Comparison of ENCODE assay signal across 36 cellular contexts in genomic region chr21:19950347-19950746, GRCh38.
"Had no signal": no experiment of that assay in that cellular context is flagged by ENCODE, and none has a peak within 500 bp of the region (broad histone marks: within the 10 kb centered on the region; RNA-seq: fewer than 3 reads in every experiment).

No MANE protein-coding gene starts in this region.

- H3K4me3 Mint-ChIP-seq: activated B cell treated with CpG ODN at 0.5 μM for 24 hours; activated CD4-positive, alpha-beta memory T cell treated with anti-CD3 and anti-CD28 coated beads, Interleukin-2, amount 10 ng/mL, durations not matched to agents 7 days and 5 days; activated CD4-positive, alpha-beta T cell treated with anti-CD3 and anti-CD28 coated beads for 36 hours; activated CD4-positive, alpha-beta T cell treated with anti-CD3 and anti-CD28 coated beads, Interleukin-2, amount 10 ng/mL, durations not matched to agents 7 days and 5 days; activated CD8-positive, alpha-beta memory T cell treated with anti-CD3 and anti-CD28 coated beads, Interleukin-2, amount 10 ng/mL, durations not matched to agents 7 days and 5 days; activated CD8-positive, alpha-beta T cell treated with anti-CD3 and anti-CD28 coated beads, Interleukin-2, amount 10 ng/mL, durations not matched to agents 7 days and 5 days; activated naive CD4-positive, alpha-beta T cell treated with anti-CD3 and anti-CD28 coated beads, Interleukin-2, amount 10 ng/mL, durations not matched to agents 7 days and 5 days; activated naive CD4-positive, alpha-beta T cell treated with anti-CD3 and anti-CD28 coated beads, Interleukin-2, amount 50 U/mL, for 24 hours; activated naive CD8-positive, alpha-beta T cell; activated naive CD8-positive, alpha-beta T cell treated with anti-CD3 and anti-CD28 coated beads, Interleukin-2, amount 10 ng/mL, durations not matched to agents 7 days and 5 days; activated naive CD8-positive, alpha-beta T cell treated with anti-CD3 and anti-CD28 coated beads, Interleukin-2, amount 50 U/mL, for 24 hours; activated T-cell treated with anti-CD3 and anti-CD28 coated beads, Interleukin-2, amount 50 U/mL, for 24 hours; brain; central memory CD8-positive, alpha-beta T cell; T-helper 1 cell treated with Interleukin-12 subunit alpha and Interleukin-12 subunit beta and Interleukin-4 antibody, amounts not matched to agents 30 μg/mL and 1 μg/mL, for 36 hours; T-helper 2 cell treated with Interferon-gamma antibody and Interleukin-4, amounts not matched to agents 5 μg/mL and 100 μg/mL, for 36 hours had no signal

- ATAC-seq: activated CD4-positive, alpha-beta T cell treated with anti-CD3 and anti-CD28 coated beads for 36 hours; activated CD8-positive, alpha-beta memory T cell treated with anti-CD3 and anti-CD28 coated beads, Interleukin-2, amount 10 ng/mL, durations not matched to agents 7 days and 5 days; activated CD8-positive, alpha-beta T cell treated with anti-CD3 and anti-CD28 coated beads, Interleukin-2, amount 10 ng/mL, durations not matched to agents 7 days and 5 days; activated naive CD8-positive, alpha-beta T cell treated with anti-CD3 and anti-CD28 coated beads, Interleukin-2, amount 50 U/mL, for 24 hours had no signal

- H3K27ac ChIP-seq: ascending aorta, cardiac muscle cell, VCaP had no signal

- H3K27ac Mint-ChIP-seq: activated B cell treated with CpG ODN at 0.5 μM for 24 hours; activated CD4-positive, alpha-beta memory T cell treated with anti-CD3 and anti-CD28 coated beads, Interleukin-2, amount 10 ng/mL, durations not matched to agents 7 days and 5 days; activated CD4-positive, alpha-beta T cell treated with anti-CD3 and anti-CD28 coated beads for 36 hours; activated CD4-positive, alpha-beta T cell treated with anti-CD3 and anti-CD28 coated beads, Interleukin-2, amount 10 ng/mL, durations not matched to agents 7 days and 5 days; activated CD8-positive, alpha-beta memory T cell treated with anti-CD3 and anti-CD28 coated beads, Interleukin-2, amount 10 ng/mL, durations not matched to agents 7 days and 5 days; activated CD8-positive, alpha-beta T cell treated with anti-CD3 and anti-CD28 coated beads, Interleukin-2, amount 10 ng/mL, durations not matched to agents 7 days and 5 days; activated naive CD4-positive, alpha-beta T cell treated with anti-CD3 and anti-CD28 coated beads, Interleukin-2, amount 10 ng/mL, durations not matched to agents 7 days and 5 days; activated naive CD4-positive, alpha-beta T cell treated with anti-CD3 and anti-CD28 coated beads, Interleukin-2, amount 50 U/mL, for 24 hours; activated naive CD8-positive, alpha-beta T cell; activated naive CD8-positive, alpha-beta T cell treated with anti-CD3 and anti-CD28 coated beads, Interleukin-2, amount 10 ng/mL, durations not matched to agents 7 days and 5 days; activated naive CD8-positive, alpha-beta T cell treated with anti-CD3 and anti-CD28 coated beads, Interleukin-2, amount 50 U/mL, for 24 hours; activated T-cell treated with anti-CD3 and anti-CD28 coated beads, Interleukin-2, amount 50 U/mL, for 24 hours; activated T-helper 2 cell treated with anti-CD3 and anti-CD28 coated beads, Interferon-gamma antibody, Interleukin-2, Interleukin-4, amounts not matched to agents 10 μg/mL and 5 μg/mL and 100 μg/mL, durations not matched to agents 14 hours and 24 hours and 36 hours; brain; T-helper 1 cell treated with Interleukin-12 subunit alpha and Interleukin-12 subunit beta and Interleukin-4 antibody, amounts not matched to agents 30 μg/mL and 1 μg/mL, for 36 hours; T-helper 2 cell treated with Interferon-gamma antibody and Interleukin-4, amounts not matched to agents 5 μg/mL and 100 μg/mL, for 36 hours had no signal

- H3K36me3 Mint-ChIP-seq: activated CD8-positive, alpha-beta memory T cell treated with anti-CD3 and anti-CD28 coated beads, Interleukin-2, amount 10 ng/mL, durations not matched to agents 7 days and 5 days; activated naive CD4-positive, alpha-beta T cell treated with anti-CD3 and anti-CD28 coated beads, Interleukin-2, amount 10 ng/mL, durations not matched to agents 7 days and 5 days; activated naive CD4-positive, alpha-beta T cell treated with anti-CD3 and anti-CD28 coated beads, Interleukin-2, amount 50 U/mL, for 24 hours; activated naive CD8-positive, alpha-beta T cell; activated naive CD8-positive, alpha-beta T cell treated with anti-CD3 and anti-CD28 coated beads, Interleukin-2, amount 10 ng/mL, durations not matched to agents 7 days and 5 days; brain had no signal

- H3K9me3 ChIP-seq: ascending aorta had no signal

- H3K27me3 Mint-ChIP-seq: activated B cell treated with CpG ODN at 0.5 μM for 24 hours; activated CD4-positive, alpha-beta memory T cell treated with anti-CD3 and anti-CD28 coated beads, Interleukin-2, amount 10 ng/mL, durations not matched to agents 7 days and 5 days; activated CD4-positive, alpha-beta T cell treated with anti-CD3 and anti-CD28 coated beads for 36 hours; activated CD4-positive, alpha-beta T cell treated with anti-CD3 and anti-CD28 coated beads, Interleukin-2, amount 10 ng/mL, durations not matched to agents 7 days and 5 days; activated CD8-positive, alpha-beta memory T cell treated with anti-CD3 and anti-CD28 coated beads, Interleukin-2, amount 10 ng/mL, durations not matched to agents 7 days and 5 days; activated naive CD4-positive, alpha-beta T cell treated with anti-CD3 and anti-CD28 coated beads, Interleukin-2, amount 10 ng/mL, durations not matched to agents 7 days and 5 days; activated naive CD4-positive, alpha-beta T cell treated with anti-CD3 and anti-CD28 coated beads, Interleukin-2, amount 50 U/mL, for 24 hours; activated naive CD8-positive, alpha-beta T cell; activated naive CD8-positive, alpha-beta T cell treated with anti-CD3 and anti-CD28 coated beads, Interleukin-2, amount 10 ng/mL, durations not matched to agents 7 days and 5 days; activated naive CD8-positive, alpha-beta T cell treated with anti-CD3 and anti-CD28 coated beads, Interleukin-2, amount 50 U/mL, for 24 hours; activated T-cell treated with anti-CD3 and anti-CD28 coated beads, Interleukin-2, amount 50 U/mL, for 24 hours; brain; central memory CD8-positive, alpha-beta T cell had no signal

- H3K27me3 ChIP-seq: ascending aorta, cardiac muscle cell had no signal

- FAIRE-seq: bronchial epithelial cell had no signal

- H3K4me1 ChIP-seq: ascending aorta had no signal

- H3K36me3 ChIP-seq: ascending aorta, cardiac muscle cell had no signal

- H3K4me1 Mint-ChIP-seq: activated B cell treated with CpG ODN at 0.5 μM for 24 hours; activated CD4-positive, alpha-beta memory T cell treated with anti-CD3 and anti-CD28 coated beads, Interleukin-2, amount 10 ng/mL, durations not matched to agents 7 days and 5 days; activated CD4-positive, alpha-beta T cell treated with anti-CD3 and anti-CD28 coated beads for 36 hours; activated CD4-positive, alpha-beta T cell treated with anti-CD3 and anti-CD28 coated beads, Interleukin-2, amount 10 ng/mL, durations not matched to agents 7 days and 5 days; activated CD8-positive, alpha-beta memory T cell treated with anti-CD3 and anti-CD28 coated beads, Interleukin-2, amount 10 ng/mL, durations not matched to agents 7 days and 5 days; activated naive CD4-positive, alpha-beta T cell treated with anti-CD3 and anti-CD28 coated beads, Interleukin-2, amount 10 ng/mL, durations not matched to agents 7 days and 5 days; activated naive CD4-positive, alpha-beta T cell treated with anti-CD3 and anti-CD28 coated beads, Interleukin-2, amount 50 U/mL, for 24 hours; activated naive CD8-positive, alpha-beta T cell treated with anti-CD3 and anti-CD28 coated beads, Interleukin-2, amount 10 ng/mL, durations not matched to agents 7 days and 5 days; activated naive CD8-positive, alpha-beta T cell treated with anti-CD3 and anti-CD28 coated beads, Interleukin-2, amount 50 U/mL, for 24 hours; brain; central memory CD8-positive, alpha-beta T cell had no signal

- H3K9me3 Mint-ChIP-seq: activated naive CD4-positive, alpha-beta T cell treated with anti-CD3 and anti-CD28 coated beads, Interleukin-2, amount 50 U/mL, for 24 hours; brain had no signal

- H3K4me3 ChIP-seq: ascending aorta, cardiac muscle cell had no signal

- DNase-seq: activated B cell treated with CpG ODN at 0.5 μM for 24 hours; activated CD4-positive, alpha-beta memory T cell treated with anti-CD3 and anti-CD28 coated beads, Interleukin-2, amount 10 ng/mL, durations not matched to agents 7 days and 5 days; activated CD4-positive, alpha-beta T cell treated with anti-CD3 and anti-CD28 coated beads for 1 hour; activated CD4-positive, alpha-beta T cell treated with anti-CD3 and anti-CD28 coated beads for 36 hours; activated CD4-positive, alpha-beta T cell treated with anti-CD3 and anti-CD28 coated beads for 48 hours; activated CD4-positive, alpha-beta T cell treated with anti-CD3 and anti-CD28 coated beads, Interleukin-2, amount 10 ng/mL, durations not matched to agents 7 days and 5 days; activated CD4-positive, alpha-beta T cell treated with anti-CD3 and anti-CD28 coated beads, Interleukin-2, amount 50 U/mL, for 48 hours; activated CD8-positive, alpha-beta memory T cell treated with anti-CD3 and anti-CD28 coated beads for 24 hours; activated CD8-positive, alpha-beta memory T cell treated with anti-CD3 and anti-CD28 coated beads, Interleukin-2, amount 10 ng/mL, durations not matched to agents 7 days and 5 days; activated CD8-positive, alpha-beta memory T cell treated with anti-CD3 and anti-CD28 coated beads, Interleukin-2, amount 50 U/mL, for 48 hours; activated CD8-positive, alpha-beta T cell treated with anti-CD3 and anti-CD28 coated beads, Interleukin-2, amount 10 ng/mL, durations not matched to agents 7 days and 5 days; activated effector memory CD4-positive, alpha-beta T cell treated with Interleukin-2 at 50 U/mL for 16 hours; activated gamma-delta T cell; activated naive CD4-positive, alpha-beta T cell treated with anti-CD3 and anti-CD28 coated beads, Interleukin-2, amount 10 ng/mL, durations not matched to agents 7 days and 5 days; activated naive CD4-positive, alpha-beta T cell treated with Interleukin-2 at 50 U/mL for 16 hours; activated naive CD8-positive, alpha-beta T cell treated with anti-CD3 and anti-CD28 coated beads, Interleukin-2, amount 10 ng/mL, durations not matched to agents 7 days and 5 days; activated naive CD8-positive, alpha-beta T cell treated with anti-CD3 and anti-CD28 coated beads, Interleukin-2, amount 50 U/mL, for 24 hours; activated T-cell treated with anti-CD3 and anti-CD28 coated beads, Interleukin-2, amount 50 U/mL, for 24 hours; activated T-cell treated with anti-CD3 and anti-CD28 coated beads, Interleukin-2, amount 50 U/mL, for 48 hours; amygdala; anterior cingulate cortex; caudate nucleus; cerebellar nuclear complex; T-helper 2 cell; T-helper 9 cell had no signal
